In genomic region chr12:53267309-53268008, GRCh38 we compare ENCODE assay signal across 8 cellular contexts. TPM values are rescaled to one million over a fixed set of nuclear protein-coding genes. Genes with fewer than 3 reads are reported as not detected.
DNase-seq lines count a peak whose midpoint lies in the region; TF ChIP-seq lines count a peak whose summit lies in the region.

No MANE protein-coding gene starts in this region.

- no peak for TF ChIP-seq CTCF in GM12864 (IDR thresholded peaks at IDR 0.05; ENCODE audit: low read depth, low read length, missing control alignments)

- DNase-seq in GM12864 (ENCODE audit: low read depth) = no peak
- no peak for DNase-seq in Jurkat, Clone E6-1 (ENCODE audit: low read depth, low spot score)
- DNase-seq in activated T-cell treated with anti-CD3 and anti-CD28 coated beads, Interleukin-2, amount 50 U/mL, for 48 hours = peak; percentile 57 to 65
- DNase-seq in stimulated activated CD4-positive, alpha-beta T cell treated with anti-CD3 and anti-CD28 coated beads, Interleukin-4, amount 100 ng/mL, for 24 hours = peak; percentile 27
- no peak for DNase-seq in NCI-H2196 treated with DMSO at 0.1 percent for 48 hours (lab: John Stamatoyannopoulos, UW; ENCODE audit: unreplicated experiment)
- no peak for DNase-seq in nucleus accumbens (lab: John Stamatoyannopoulos, UW)
- DNase-seq in NCI-H1048 (lab: John Stamatoyannopoulos, UW) = no peak

- H3K9me3 ChIP-seq in iPS-18c (ENCODE audit: control insufficient read depth, insufficient read depth, low read length) = no peaks in the 10 kb centered on the region

- H3K4me3 ChIP-seq in GM12864 (ENCODE audit: low read depth, low read length) (peak overlapping the region; percentile 87), iPS-18c (ENCODE audit: insufficient read depth, low read depth, low read length) (peak overlapping the region; percentile 92; the same call in 1 of the 2 replicates)
- peak overlapping the region; percentile 95 for H3K4me3 ChIP-seq in Jurkat, Clone E6-1 (ENCODE audit: low read length)

RNA-seq across cellular contexts. Expression of gene ESPL1, which starts 0.6 kb away (rescaled TPM):
- 29.7 TPM for polyA plus RNA-seq in Jurkat, Clone E6-1 (2012; ENCODE audit: insufficient read depth, insufficient read length)

RNA-seq across cellular contexts. Expression of gene PFDN5, which starts 27.9 kb away (rescaled TPM):
- polyA plus RNA-seq in Jurkat, Clone E6-1 (2012; ENCODE audit: insufficient read depth, insufficient read length) = 698 TPM

RNA-seq across cellular contexts. Expression of gene MYG1, which starts 32.0 kb away (rescaled TPM):
- 89.9 TPM for polyA plus RNA-seq in Jurkat, Clone E6-1 (2012; ENCODE audit: insufficient read depth, insufficient read length)

RNA-seq across cellular contexts. Expression of gene RARG, which starts 35.5 kb away (rescaled TPM):
- polyA plus RNA-seq in Jurkat, Clone E6-1 (2012; ENCODE audit: insufficient read depth, insufficient read length) = 8.4 TPM

RNA-seq across cellular contexts. Expression of gene AAAS, which starts 54.0 kb away (rescaled TPM):
- 125 TPM for polyA plus RNA-seq in Jurkat, Clone E6-1 (2012; ENCODE audit: insufficient read depth, insufficient read length)

Comparison
In these comparisons a context has a peak if more than half of its experiments do, and no peak if none do; other contexts are left out.
1. DNase-seq: peak in activated T-cell treated with anti-CD3 and anti-CD28 coated beads, Interleukin-2, amount 50 U/mL, for 48 hours (2 of 2) and stimulated activated CD4-positive, alpha-beta T cell treated with anti-CD3 and anti-CD28 coated beads, Interleukin-4, amount 100 ng/mL, for 24 hours (single experiment); none in GM12864 (single experiment), Jurkat, Clone E6-1 (single experiment), NCI-H2196 treated with DMSO at 0.1 percent for 48 hours (single experiment), nucleus accumbens (0 of 56) and NCI-H1048 (single experiment).
2. Peak in every context shown above with its lines, with median percentiles within 50 percentile points of each other: H3K4me3 ChIP-seq.